In the genomic region with DNA sequence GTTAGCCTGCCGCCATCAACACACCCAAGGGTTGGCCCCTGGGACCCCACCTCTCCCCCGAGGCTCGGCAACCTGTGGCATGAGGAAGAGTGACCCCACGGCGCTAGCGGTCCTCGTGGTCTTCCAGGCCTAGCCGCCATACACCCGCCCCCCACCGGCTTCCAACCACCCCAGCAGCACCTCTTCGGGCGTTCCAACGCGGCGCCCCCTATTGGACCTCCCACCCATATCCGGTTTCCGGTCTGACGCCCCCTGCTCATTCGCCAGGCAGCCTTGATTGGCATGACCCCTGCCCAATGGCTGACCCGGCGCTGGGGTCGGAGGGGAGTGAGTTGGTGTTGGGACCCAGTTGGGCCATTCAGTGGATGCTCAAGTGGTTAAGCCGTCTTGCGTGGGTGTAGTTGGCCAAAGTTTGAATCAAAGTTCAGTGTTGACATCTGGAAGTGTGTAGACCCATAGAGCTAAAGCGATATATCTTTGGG, we compare ENCODE assay signal across 8 cellular contexts. TPM values are rescaled to one million over a fixed set of nuclear protein-coding genes. Genes with fewer than 3 reads are reported as not detected.
DNase-seq lines count a peak whose midpoint lies in the region; ATAC-seq, FAIRE-seq and TF ChIP-seq lines count a peak whose summit lies in the region.

A gene (minus strand): TSS at position 210 of the 482 bp plus-strand sequence.

- 0 out of 2 replicates have a peak, but pooled peaks cover 3% of the 10 kb centered on the region for H3K9me3 ChIP-seq in BE2C
- no peaks in the 10 kb centered on the region for H3K9me3 ChIP-seq in keratinocyte (ENCODE audit: control insufficient read depth, low read depth, low read length)

- H3K4me2 ChIP-seq in keratinocyte (ENCODE audit: control insufficient read depth, extremely low read depth, insufficient read depth, low read depth, low read length): peak within 1 kb of the TSS; percentile 67

- H3K4me3 ChIP-seq in BE2C (ENCODE audit: low read depth, low read length): peak within 1 kb of the TSS; percentile 85
- peak within 1 kb of the TSS; percentile 67 for H3K4me3 ChIP-seq in WI38 (ENCODE audit: low read depth, low read length)
- peak within 1 kb of the TSS; percentile 56 to 63 (median 61) for H3K4me3 ChIP-seq in keratinocyte (ENCODE audit: control insufficient read depth in 2 of 3, extremely low read depth in 1 of 3, insufficient read depth in 2 of 3, low read depth in 1 of 3, low read length in 3 of 3)

- H3K79me2 ChIP-seq in keratinocyte (ENCODE audit: control insufficient read depth, insufficient read depth, low read length): no peaks in the 10 kb centered on the region

- peak; percentile 7; the same call in 1 of the 2 replicates for TF ChIP-seq CTCF in BE2C (IDR thresholded peaks at IDR 0.05; ENCODE audit: low read depth, low read length)
- no peak for TF ChIP-seq CTCF in WI38 (IDR thresholded peaks at IDR 0.05; ENCODE audit: low read depth, low read length)
- no peak for TF ChIP-seq CTCF in keratinocyte (optimal IDR thresholded peaks at IDR 0.05 in 1 of 3, IDR thresholded peaks at IDR 0.05 in 1 of 3, conservative IDR thresholded peaks at IDR 0.05 in 1 of 3; ENCODE audit: extremely low read depth in 1 of 3, insufficient read depth in 2 of 3, low read length in 3 of 3)

- peaks cover 30% of the 10 kb centered on the region for H3K27me3 ChIP-seq in BE2C
- H3K27me3 ChIP-seq in keratinocyte (ENCODE audit: control insufficient read depth, extremely low read depth, insufficient read depth, low read length): peaks cover 41% of the 10 kb centered on the region

- peak; percentile 93 for DNase-seq in BE2C
- peak; percentile 100 for DNase-seq in HPDE6-E6E7 (ENCODE audit: extremely low spot score)
- peak; percentile 94 for DNase-seq in T47D (ENCODE audit: low read depth in 1 of 2, low spot score in 1 of 2)
- DNase-seq in keratinocyte (ENCODE audit: low read depth, low spot score): no peak
- DNase-seq in stimulated activated CD4-positive, alpha-beta T cell treated with anti-CD3 and anti-CD28 coated beads, Interleukin-1b, Interleukin-23, amount 100 ng/mL, for 1 hour (ENCODE audit: low read depth in 2 of 2): peak; percentile 54 to 68
- DNase-seq in NCI-H2029 (lab: John Stamatoyannopoulos, UW): no peak

- H3K9me1 ChIP-seq in keratinocyte (ENCODE audit: control insufficient read depth, extremely low read depth, insufficient read depth, low read length): no peaks in the 10 kb centered on the region

- peak; percentile 89 for ATAC-seq in GM19455 (IDR thresholded peaks at IDR 0.05; ENCODE audit: unreplicated experiment)

- dilution Hi-C loops in keratinocyte (cut with MboI; ENCODE audit: extremely low pct_ligation_motif_present, low sequenced_read_pairs): loop anchor here (25.0 kb wide), 1 partner anchor 362 kb away; no protein-coding TSS in a partner anchor

- no peak within 1 kb of the TSS for H3K27ac ChIP-seq in keratinocyte (ENCODE audit: control insufficient read depth, insufficient read depth, low read length)

- H2AFZ ChIP-seq in keratinocyte (ENCODE audit: control insufficient read depth, low read length): peak within 1 kb of the TSS; percentile 57

- FAIRE-seq in keratinocyte (lab: Jason Lieb, UNC): no peak

- in situ Hi-C loops in T47D (cut with HindIII; ENCODE audit: low pct_unique_long_range_greater_than_20kb, low sequenced_read_pairs): no loop called here

- no peaks in the 10 kb centered on the region for H4K20me1 ChIP-seq in keratinocyte (ENCODE audit: control insufficient read depth, extremely low read depth, insufficient read depth, low read length)

- H3K4me1 ChIP-seq in BE2C (peaks cover 11% of the 10 kb centered on the region), keratinocyte (ENCODE audit: control insufficient read depth, extremely low read depth, insufficient read depth, low read length) (peaks cover 2% of the 10 kb centered on the region)

- H3K36me3 ChIP-seq in BE2C (no peaks in the 10 kb centered on the region; the same call in 1 of the 2 replicates), keratinocyte (ENCODE audit: control insufficient read depth in 2 of 2, extremely low read depth in 1 of 2, insufficient read depth in 2 of 2, low read length in 2 of 2) (no peaks in the 10 kb centered on the region)

- peak within 1 kb of the TSS; percentile 49 for H3K9ac ChIP-seq in keratinocyte (ENCODE audit: control insufficient read depth, extremely low read depth, insufficient read depth, low read length)

RNA-seq across cellular contexts. Expression of the gene that starts here (rescaled TPM):
- 1.5 TPM for polyA plus RNA-seq in BE2C (2012; ENCODE audit: insufficient read depth, insufficient read length, low read depth)
- 0.25 to 0.37 TPM (median 0.31 TPM) in 3 replicates for polyA plus RNA-seq in keratinocyte
- 0.89 TPM for polyA plus RNA-seq in keratinocyte (2011; ENCODE audit: low read depth)
- polyA plus RNA-seq in keratinocyte (2011; cell fraction: cytosol; rRNA removed): 0.25 and 0.27 TPM in 2 replicates
- polyA plus RNA-seq in keratinocyte (2011; cell fraction: nucleus; rRNA removed): 0.24 and 0.32 TPM in 2 replicates
- polyA plus RNA-seq in keratinocyte (2012; ENCODE audit: low replicate concordance): 0.16 TPM in 1 of 2 replicates, not detected in the other
- 0.13 to 0.40 TPM in 2 of 3 replicates, not detected in the other for polyA minus RNA-seq in keratinocyte
- not detected for polyA minus RNA-seq in keratinocyte (2011; cell fraction: cytosol; rRNA and poly(A)+ RNA removed)
- 0.32 and 0.62 TPM in 2 replicates for polyA minus RNA-seq in keratinocyte (2011; cell fraction: nucleus; rRNA and poly(A)+ RNA removed)

Comparison
In these comparisons a context has a peak if more than half of its experiments do, and no peak if none do; other contexts are left out.
1. DNase-seq: peak in BE2C (single experiment), HPDE6-E6E7 (single experiment), T47D (2 of 2) and stimulated activated CD4-positive, alpha-beta T cell treated with anti-CD3 and anti-CD28 coated beads, Interleukin-1b, Interleukin-23, amount 100 ng/mL, for 1 hour (2 of 2); none in keratinocyte (single experiment) and NCI-H2029 (single experiment).
2. Peak in every context shown above with its lines, with median percentiles within 50 percentile points of each other: H3K4me3 ChIP-seq.